ENCODE assay signal across 22 cellular contexts in the genomic region with DNA sequence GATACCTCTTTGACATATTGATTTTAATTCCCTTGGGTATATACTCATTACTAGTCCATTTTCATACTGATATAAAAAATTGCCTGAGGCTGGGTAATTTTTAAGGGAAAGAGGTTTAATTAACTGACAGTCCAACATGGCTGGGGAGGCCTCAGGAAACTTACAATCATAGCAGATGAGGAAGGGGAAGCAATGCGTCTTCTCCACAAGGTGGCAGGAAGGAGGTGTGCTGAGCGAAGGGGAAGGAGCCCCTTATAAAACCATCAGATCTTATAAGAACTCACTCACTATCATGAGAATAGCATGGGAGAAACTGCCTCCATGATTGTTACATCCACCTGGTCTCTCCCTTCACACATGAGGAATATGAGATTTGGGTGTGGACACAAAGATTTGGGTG. TPM values are rescaled to one million over a fixed set of nuclear protein-coding genes. Genes with fewer than 3 reads are reported as not detected.
DNase-seq lines count a peak whose midpoint lies in the region; ATAC-seq and TF ChIP-seq lines count a peak whose summit lies in the region.
"Had no signal": no experiment of that assay in that cellular context is flagged by ENCODE, and none has a peak within 500 bp of the region (broad histone marks: within the 10 kb centered on the region; RNA-seq: fewer than 3 reads in every experiment).

No MANE protein-coding gene starts in this region.

- H3K36me3 ChIP-seq in brain microvascular endothelial cell (replicated peaks) (no peaks in the 10 kb centered on the region), neural progenitor cell (no peaks in the 10 kb centered on the region)
- H3K36me3 ChIP-seq: breast epithelium, gastrocnemius medialis, prostate gland, upper lobe of left lung had no signal

- H3K27me3 ChIP-seq in brain microvascular endothelial cell (replicated peaks) (no peaks in the 10 kb centered on the region), neural progenitor cell (peaks cover 51% of the 10 kb centered on the region)
- H3K27me3 ChIP-seq: breast epithelium, upper lobe of left lung had no signal

- no peaks in the 10 kb centered on the region for H3K36me3 Mint-ChIP-seq in neural progenitor cell
- no peaks in the 10 kb centered on the region for H3K36me3 Mint-ChIP-seq in activated T-cell treated with anti-CD3 and anti-CD28 coated beads, Interleukin-2, amount 50 U/mL, for 4 hours (ENCODE audit: insufficient read depth)
- H3K36me3 Mint-ChIP-seq: natural killer cell had no signal

- no peak for ATAC-seq in activated T-cell treated with anti-CD3 and anti-CD28 coated beads, Interleukin-2, amount 50 U/mL, for 4 hours
- no peak for ATAC-seq in HG03097 (IDR thresholded peaks at IDR 0.05; ENCODE audit: low FRiP score, unreplicated experiment)
- ATAC-seq: gastrocnemius medialis; left cardiac atrium; natural killer cell; stimulated activated naive CD8-positive, alpha-beta T cell treated with anti-CD3 and anti-CD28 coated beads, Interleukin-15, amount 100 ng/mL, for 72 hours had no signal

- DNase-seq in GDM1 (lab: John Stamatoyannopoulos, UW), result peak; percentile 42
- DNase-seq in KBM-7, result peak; percentile 67
- no peak for DNase-seq in brain microvascular endothelial cell
- DNase-seq in neural progenitor cell (ENCODE audit: low spot score), result peak; percentile 23
- no peak for DNase-seq in activated T-cell treated with anti-CD3 and anti-CD28 coated beads, Interleukin-2, amount 50 U/mL, for 4 hours
- no peak for DNase-seq in SK-N-DZ (ENCODE audit: low spot score)
- DNase-seq: activated CD4-positive, alpha-beta T cell treated with anti-CD3 and anti-CD28 coated beads, Interleukin-2, amount 10 ng/mL, durations not matched to agents 24 days and 14 days; activated CD8-positive, alpha-beta memory T cell treated with anti-CD3 and anti-CD28 coated beads, Interleukin-2, amount 50 U/mL, for 4 hours; activated effector memory CD4-positive, alpha-beta T cell treated with anti-CD3 and anti-CD28 coated beads, Interleukin-2, amount 50 U/mL, for 16 hours; dermis blood vessel endothelial cell; gastrocnemius medialis; left cardiac atrium; natural killer cell; NCI-H1436; RPMI8226; stimulated activated CD4-positive, alpha-beta T cell treated with anti-CD3 and anti-CD28 coated beads, Interleukin-2, amount 100 ng/mL, for 48 hours; stimulated activated naive CD8-positive, alpha-beta T cell treated with anti-CD3 and anti-CD28 coated beads, Interleukin-15, amount 100 ng/mL, for 72 hours; upper lobe of left lung had no signal

- no peak overlapping the region for H3K4me3 ChIP-seq in brain microvascular endothelial cell (ENCODE audit: low read depth, low read length)
- no peak overlapping the region for H3K4me3 ChIP-seq in neural progenitor cell
- H3K4me3 ChIP-seq: breast epithelium, gastrocnemius medialis, prostate gland, skin epidermis, upper lobe of left lung had no signal

- H3K27ac ChIP-seq in brain microvascular endothelial cell (no peak overlapping the region), neural progenitor cell (no peak overlapping the region)
- H3K27ac ChIP-seq: breast epithelium, gastrocnemius medialis, prostate gland, skin epidermis, upper lobe of left lung had no signal

- no peaks in the 10 kb centered on the region for H3K4me1 Mint-ChIP-seq in neural progenitor cell
- H3K4me1 Mint-ChIP-seq in activated T-cell treated with anti-CD3 and anti-CD28 coated beads, Interleukin-2, amount 50 U/mL, for 4 hours (ENCODE audit: low read depth), result no peaks in the 10 kb centered on the region
- H3K4me1 Mint-ChIP-seq: activated CD4-positive, alpha-beta T cell treated with anti-CD3 and anti-CD28 coated beads, Interleukin-2, amount 10 ng/mL, durations not matched to agents 24 days and 14 days; stimulated activated naive CD8-positive, alpha-beta T cell treated with anti-CD3 and anti-CD28 coated beads, Interleukin-15, amount 100 ng/mL, for 72 hours had no signal

- H3K27me3 Mint-ChIP-seq in neural progenitor cell (ENCODE audit: insufficient read depth, low read depth), result no peaks in the 10 kb centered on the region
- peaks cover 12% of the 10 kb centered on the region for H3K27me3 Mint-ChIP-seq in activated T-cell treated with anti-CD3 and anti-CD28 coated beads, Interleukin-2, amount 50 U/mL, for 4 hours (ENCODE audit: low read depth)
- H3K27me3 Mint-ChIP-seq: activated CD4-positive, alpha-beta T cell treated with anti-CD3 and anti-CD28 coated beads, Interleukin-2, amount 10 ng/mL, durations not matched to agents 24 days and 14 days had no signal

- no peak overlapping the region for H2AFZ ChIP-seq in neural progenitor cell (replicated peaks)

- H3K4me2 ChIP-seq in neural progenitor cell, result no peak overlapping the region

- H3K79me2 ChIP-seq in neural progenitor cell (ENCODE audit: low read depth), result no peaks in the 10 kb centered on the region

- H3K9ac ChIP-seq in neural progenitor cell, result no peak overlapping the region

- H3F3A ChIP-seq in neural progenitor cell (ENCODE audit: low read depth), result no peaks in the 10 kb centered on the region

- peaks cover 5% of the 10 kb centered on the region for H3K9me3 Mint-ChIP-seq in neural progenitor cell
- H3K9me3 Mint-ChIP-seq in activated T-cell treated with anti-CD3 and anti-CD28 coated beads, Interleukin-2, amount 50 U/mL, for 4 hours, result no peaks in the 10 kb centered on the region
- H3K9me3 Mint-ChIP-seq: activated CD4-positive, alpha-beta T cell treated with anti-CD3 and anti-CD28 coated beads, Interleukin-2, amount 10 ng/mL, durations not matched to agents 24 days and 14 days; natural killer cell; stimulated activated naive CD8-positive, alpha-beta T cell treated with anti-CD3 and anti-CD28 coated beads, Interleukin-15, amount 100 ng/mL, for 72 hours had no signal

- TF ChIP-seq CTCF in brain microvascular endothelial cell (IDR thresholded peaks at IDR 0.05; ENCODE audit: low read depth, low read length, missing control alignments) (peak; percentile 27), neural progenitor cell (IDR thresholded peaks at IDR 0.05) (peak; percentile 48)

- H3K9me3 ChIP-seq in neural progenitor cell (ENCODE audit: low read depth), result no peaks in the 10 kb centered on the region
- H3K9me3 ChIP-seq: breast epithelium, gastrocnemius medialis, prostate gland, upper lobe of left lung had no signal

- H4K20me1 ChIP-seq in neural progenitor cell (ENCODE audit: low read depth), result no peaks in the 10 kb centered on the region

- in situ Hi-C loops in KBM-7 (cut with MboI; ENCODE audit: low pct_unique_long_range_greater_than_20kb, low sequenced_read_pairs), result no loop called here
- in situ Hi-C loops in brain microvascular endothelial cell (cut with HindIII; ENCODE audit: low pct_ligation_motif_present, low sequenced_read_pairs), result no loop called here

- H3K27ac Mint-ChIP-seq in neural progenitor cell, result no peak overlapping the region
- H3K27ac Mint-ChIP-seq: activated CD4-positive, alpha-beta T cell treated with anti-CD3 and anti-CD28 coated beads, Interleukin-2, amount 10 ng/mL, durations not matched to agents 24 days and 14 days; natural killer cell; stimulated activated naive CD8-positive, alpha-beta T cell treated with anti-CD3 and anti-CD28 coated beads, Interleukin-15, amount 100 ng/mL, for 72 hours had no signal

- no peaks in the 10 kb centered on the region for H3K4me1 ChIP-seq in neural progenitor cell
- H3K4me1 ChIP-seq: breast epithelium, gastrocnemius medialis, prostate gland, upper lobe of left lung had no signal

- H3K4me3 Mint-ChIP-seq in neural progenitor cell, result no peak overlapping the region
- H3K4me3 Mint-ChIP-seq in activated T-cell treated with anti-CD3 and anti-CD28 coated beads, Interleukin-2, amount 50 U/mL, for 4 hours, result no peak overlapping the region
- H3K4me3 Mint-ChIP-seq: activated CD4-positive, alpha-beta T cell treated with anti-CD3 and anti-CD28 coated beads, Interleukin-2, amount 10 ng/mL, durations not matched to agents 24 days and 14 days; natural killer cell; stimulated activated naive CD8-positive, alpha-beta T cell treated with anti-CD3 and anti-CD28 coated beads, Interleukin-15, amount 100 ng/mL, for 72 hours had no signal

RNA-seq across cellular contexts. Expression of a gene that starts 42.4 kb away (rescaled TPM):
- 0.65 TPM in 1 of 2 replicates, not detected in the other for total RNA-seq in neural progenitor cell (ENCODE audit: low replicate concordance)
- under 1 TPM in 1 of 3 donors, not detected in 2; 0.14 TPM for total RNA-seq in activated T-cell treated with anti-CD3 and anti-CD28 coated beads, Interleukin-2, amount 50 U/mL, for 4 hours
- 0.54 and 3.1 TPM in 2 replicates for polyA plus RNA-seq in SK-N-DZ (2014; cell fraction: cytosol; rRNA removed)
- 0.54 and 2.1 TPM in 2 replicates for polyA plus RNA-seq in SK-N-DZ (2014; cell fraction: nucleus; rRNA removed)
- total RNA-seq: activated CD4-positive, alpha-beta T cell treated with anti-CD3 and anti-CD28 coated beads, Interleukin-2, amount 10 ng/mL, durations not matched to agents 24 days and 14 days; natural killer cell had no signal

Comparison
In these comparisons a context has a peak if more than half of its experiments do, and no peak if none do; other contexts are left out.
1. DNase-seq: peak in GDM1 (single experiment), KBM-7 (single experiment) and neural progenitor cell (single experiment); none in brain microvascular endothelial cell (single experiment), activated T-cell treated with anti-CD3 and anti-CD28 coated beads, Interleukin-2, amount 50 U/mL, for 4 hours (single experiment) and SK-N-DZ (single experiment).